ENCODE assay signal across 33 cellular contexts in genomic region chr1:45123358-45123757, GRCh38.
"Had no signal": no experiment of that assay in that cellular context is flagged by ENCODE, and none has a peak within 500 bp of the region (broad histone marks: within the 10 kb centered on the region; RNA-seq: fewer than 3 reads in every experiment).

No MANE protein-coding gene starts in this region.

- H3K36me3 Mint-ChIP-seq: activated CD4-positive, alpha-beta memory T cell treated with anti-CD3 and anti-CD28 coated beads for 36 hours; activated naive CD4-positive, alpha-beta T cell treated with anti-CD3 and anti-CD28 coated beads, Interleukin-2, amount 50 U/mL, for 72 hours had no signal

- ATAC-seq: activated naive CD4-positive, alpha-beta T cell treated with anti-CD3 and anti-CD28 coated beads, Interleukin-2, amount 50 U/mL, for 72 hours; activated T-cell treated with anti-CD3 and anti-CD28 coated beads, Interleukin-2, amount 50 U/mL, for 4 hours had no signal

- H3K27me3 Mint-ChIP-seq: activated CD4-positive, alpha-beta memory T cell treated with anti-CD3 and anti-CD28 coated beads for 36 hours had no signal

- H3K4me3 Mint-ChIP-seq: activated B cell treated with CpG ODN at 0.5 μM for 24 hours; activated CD4-positive, alpha-beta memory T cell treated with anti-CD3 and anti-CD28 coated beads for 36 hours; activated naive CD4-positive, alpha-beta T cell treated with anti-CD3 and anti-CD28 coated beads for 36 hours; activated T-cell treated with anti-CD3 and anti-CD28 coated beads, Interleukin-2, amount 50 U/mL, for 4 hours; activated T-helper 1 cell treated with anti-CD3 and anti-CD28 coated beads, Interleukin-12 subunit alpha, Interleukin-12 subunit beta, Interleukin-2, Interleukin-4 antibody, amounts not matched to agents 30 ng/mL and 10 ng/mL and 1 ng/mL, durations not matched to agents 14 hours and 24 hours and 36 hours; brain had no signal

- H3K27me3 ChIP-seq: adrenal gland had no signal

- H3K4me1 ChIP-seq: adrenal gland had no signal

- H3K4me3 ChIP-seq: adrenal gland, PC-9 had no signal

- H3K9me3 Mint-ChIP-seq: activated B cell treated with CpG ODN at 0.5 μM for 24 hours; activated CD4-positive, alpha-beta memory T cell treated with anti-CD3 and anti-CD28 coated beads for 36 hours; activated naive CD4-positive, alpha-beta T cell treated with anti-CD3 and anti-CD28 coated beads for 36 hours; activated T-cell treated with anti-CD3 and anti-CD28 coated beads, Interleukin-2, amount 50 U/mL, for 4 hours; activated T-helper 1 cell treated with anti-CD3 and anti-CD28 coated beads, Interleukin-12 subunit alpha, Interleukin-12 subunit beta, Interleukin-2, Interleukin-4 antibody, amounts not matched to agents 30 ng/mL and 10 ng/mL and 1 ng/mL, durations not matched to agents 14 hours and 24 hours and 36 hours had no signal

- FAIRE-seq: bronchial epithelial cell, RCC 7860 had no signal

- H3K4me1 Mint-ChIP-seq: activated B cell treated with CpG ODN at 0.5 μM for 24 hours, brain had no signal

- H3K27ac Mint-ChIP-seq: activated B cell treated with CpG ODN at 0.5 μM for 24 hours; activated CD4-positive, alpha-beta memory T cell treated with anti-CD3 and anti-CD28 coated beads for 36 hours; activated naive CD4-positive, alpha-beta T cell treated with anti-CD3 and anti-CD28 coated beads for 36 hours; activated naive CD4-positive, alpha-beta T cell treated with anti-CD3 and anti-CD28 coated beads, Interleukin-2, amount 50 U/mL, for 72 hours; activated T-helper 1 cell treated with anti-CD3 and anti-CD28 coated beads, Interleukin-12 subunit alpha, Interleukin-12 subunit beta, Interleukin-2, Interleukin-4 antibody, amounts not matched to agents 30 ng/mL and 10 ng/mL and 1 ng/mL, durations not matched to agents 14 hours and 24 hours and 36 hours; brain had no signal

- H2AFZ ChIP-seq: PC-9 had no signal

- H3K4me2 ChIP-seq: PC-9 had no signal

- DNase-seq: activated B cell treated with CpG ODN at 0.5 μM for 24 hours; activated CD4-positive, alpha-beta memory T cell treated with anti-CD3 and anti-CD28 coated beads for 36 hours; activated CD4-positive, alpha-beta T cell treated with anti-CD3 and anti-CD28 coated beads for 4 hours; activated CD4-positive, alpha-beta T cell treated with anti-CD3 and anti-CD28 coated beads, Interleukin-2, amount 50 U/mL, for 1 hour; activated CD4-positive, CD25-positive, alpha-beta regulatory T cell treated with anti-CD3 and anti-CD28 coated beads, Interleukin-2, amount 50 U/mL, for 72 hours; activated CD8-positive, alpha-beta memory T cell treated with anti-CD3 and anti-CD28 coated beads, Interleukin-2, amount 50 U/mL, for 4 hours; activated gamma-delta T cell treated with Interleukin-2 at 50 U/mL for 16 hours; activated naive CD4-positive, alpha-beta T cell treated with anti-CD3 and anti-CD28 coated beads for 36 hours; activated T-cell treated with anti-CD3 and anti-CD28 coated beads for 4 hours; activated T-cell treated with anti-CD3 and anti-CD28 coated beads, Interleukin-2, amount 50 U/mL, for 4 hours; adrenal gland; anterior cingulate cortex; caudate nucleus; NCI-H1048; NCI-H1105 treated with DMSO at 0.1 percent for 48 hours; NCI-H1436; NCI-H1694; NCI-H1930; NCI-H345; NCI-H524 treated with DMSO at 0.1 percent for 48 hours; NK-92 treated with Interleukin-12 subunit alpha and Interleukin-12 subunit beta, amount 100 ng/mL, for 24 hours; PC-9; Right ventricle myocardium superior; SW 1271; T-helper 1 cell; T-helper 2 cell; T-helper 9 cell had no signal

- H3K27ac ChIP-seq: adrenal gland, PC-9, VCaP had no signal

- H3K36me3 ChIP-seq: adrenal gland had no signal
